26 cellular contexts compared by ENCODE assay signal in the genomic region with DNA sequence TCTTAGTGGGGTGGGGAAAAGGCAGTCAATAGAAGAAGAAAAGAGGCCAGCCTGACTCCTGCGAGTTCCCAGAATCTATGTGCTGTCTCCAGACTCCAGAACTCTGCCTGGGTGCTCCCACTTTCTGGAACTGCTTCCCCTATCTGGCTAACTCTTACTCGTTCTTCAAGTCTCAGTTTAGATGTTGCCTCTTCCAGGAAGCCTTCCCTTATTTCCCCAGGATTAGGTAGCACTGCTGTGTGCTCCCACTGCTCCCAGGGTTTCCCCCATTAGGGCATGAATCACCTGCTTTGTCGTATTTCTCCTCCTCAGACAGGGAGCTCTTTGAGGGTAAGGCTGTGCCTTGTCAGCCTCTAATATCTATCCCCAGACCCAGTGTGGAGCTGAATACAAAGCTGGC. TPM values are rescaled to one million over a fixed set of nuclear protein-coding genes. Genes with fewer than 3 reads are reported as not detected.
"Had no signal": no experiment of that assay in that cellular context is flagged by ENCODE, and none has a peak within 500 bp of the region (broad histone marks: within the 10 kb centered on the region; RNA-seq: fewer than 3 reads in every experiment).

No MANE protein-coding gene starts in this region.

- H3K9me3 ChIP-seq: body of pancreas, heart left ventricle, pancreas, psoas muscle, testis, transverse colon, uterus had no signal

- H3K27ac Mint-ChIP-seq: activated naive CD4-positive, alpha-beta T cell treated with anti-CD3 and anti-CD28 coated beads for 36 hours; activated T-helper 1 cell treated with anti-CD3 and anti-CD28 coated beads, Interleukin-12 subunit alpha, Interleukin-12 subunit beta, Interleukin-2, Interleukin-4 antibody, amounts not matched to agents 30 ng/mL and 10 ng/mL and 1 ng/mL, durations not matched to agents 14 hours and 24 hours and 36 hours; immature natural killer cell; mesothelial cell of epicardium; T-cell; T-helper 2 cell treated with Interferon-gamma antibody and Interleukin-4, amounts not matched to agents 5 μg/mL and 100 μg/mL, for 36 hours had no signal

- H3K4me3 Mint-ChIP-seq: activated naive CD4-positive, alpha-beta T cell treated with anti-CD3 and anti-CD28 coated beads for 36 hours; activated T-helper 1 cell treated with anti-CD3 and anti-CD28 coated beads, Interleukin-12 subunit alpha, Interleukin-12 subunit beta, Interleukin-2, Interleukin-4 antibody, amounts not matched to agents 30 ng/mL and 10 ng/mL and 1 ng/mL, durations not matched to agents 14 hours and 24 hours and 36 hours; immature natural killer cell; mesothelial cell of epicardium; naive B cell; T-cell; T-helper 2 cell treated with Interferon-gamma antibody and Interleukin-4, amounts not matched to agents 5 μg/mL and 100 μg/mL, for 36 hours had no signal

- DNase-seq: activated CD4-positive, alpha-beta T cell treated with anti-CD3 and anti-CD28 coated beads for 4 hours; activated CD4-positive, alpha-beta T cell treated with anti-CD3 and anti-CD28 coated beads, Interleukin-2, amount 50 U/mL, for 48 hours; activated CD8-positive, alpha-beta memory T cell treated with anti-CD3 and anti-CD28 coated beads for 24 hours; activated effector memory CD4-positive, alpha-beta T cell treated with anti-CD3 and anti-CD28 coated beads, Interleukin-2, amount 50 U/mL, for 16 hours; activated naive CD4-positive, alpha-beta T cell treated with anti-CD3 and anti-CD28 coated beads for 36 hours; cortex of kidney; immature natural killer cell; kidney; left colon; mammary epithelial cell; naive B cell; pancreas; psoas muscle; right cardiac atrium; stimulated activated CD4-positive, alpha-beta T cell treated with anti-CD3 and anti-CD28 coated beads, Interleukin-2, amount 100 ng/mL, for 48 hours; stimulated activated naive CD4-positive, alpha-beta T cell treated with Interleukin-2 at 50 U/mL for 16 hours; T-cell; testis; transverse colon had no signal

- ATAC-seq: body of pancreas, esophagus mucosa, left colon, psoas muscle, right cardiac atrium, T-cell had no signal

- H3K36me3 ChIP-seq: heart left ventricle, pancreas, transverse colon, uterus had no signal

- H3K9me3 Mint-ChIP-seq: activated naive CD4-positive, alpha-beta T cell treated with anti-CD3 and anti-CD28 coated beads for 36 hours; activated T-helper 1 cell treated with anti-CD3 and anti-CD28 coated beads, Interleukin-12 subunit alpha, Interleukin-12 subunit beta, Interleukin-2, Interleukin-4 antibody, amounts not matched to agents 30 ng/mL and 10 ng/mL and 1 ng/mL, durations not matched to agents 14 hours and 24 hours and 36 hours; mesothelial cell of epicardium; naive B cell; T-cell; T-helper 2 cell treated with Interferon-gamma antibody and Interleukin-4, amounts not matched to agents 5 μg/mL and 100 μg/mL, for 36 hours had no signal

- H3K27ac ChIP-seq: body of pancreas, pancreas, psoas muscle, testis had no signal

- H3K4me3 ChIP-seq: body of pancreas, pancreas, psoas muscle, testis, transverse colon, uterus had no signal

- H3K36me3 Mint-ChIP-seq: immature natural killer cell, mesothelial cell of epicardium, naive B cell, T-cell had no signal

- H3K4me1 ChIP-seq: body of pancreas, pancreas, psoas muscle had no signal

- H3K4me1 Mint-ChIP-seq: immature natural killer cell, naive B cell, T-cell had no signal

- H3K27me3 ChIP-seq: body of pancreas, heart left ventricle, pancreas, testis, uterus had no signal

RNA-seq across cellular contexts. Expression of a gene that starts 17.5 kb away (rescaled TPM):
- total RNA-seq: activated naive CD4-positive, alpha-beta T cell treated with anti-CD3 and anti-CD28 coated beads for 36 hours had no signal
- polyA plus RNA-seq: immature natural killer cell had no signal
